20 cellular contexts compared by ENCODE assay signal in genomic region chr3:39294446-39295183, GRCh38. TPM values are rescaled to one million over a fixed set of nuclear protein-coding genes. Genes with fewer than 3 reads are reported as not detected.
DNase-seq lines count a peak whose midpoint lies in the region; ATAC-seq and TF ChIP-seq lines count a peak whose summit lies in the region.
"Had no signal": no experiment of that assay in that cellular context is flagged by ENCODE, and none has a peak within 500 bp of the region (broad histone marks: within the 10 kb centered on the region; RNA-seq: fewer than 3 reads in every experiment).

No MANE protein-coding gene starts in this region.

- H3K27ac Mint-ChIP-seq in activated naive CD4-positive, alpha-beta T cell treated with anti-CD3 and anti-CD28 coated beads for 36 hours = no peak overlapping the region
- peak overlapping the region; percentile 90 for H3K27ac Mint-ChIP-seq in activated naive CD4-positive, alpha-beta T cell treated with anti-CD3 and anti-CD28 coated beads, Interleukin-2, amount 50 U/mL, for 24 hours
- H3K27ac Mint-ChIP-seq: activated B cell treated with CpG ODN at 0.5 μM for 24 hours, memory B cell had no signal

- no peaks in the 10 kb centered on the region for H3K27me3 Mint-ChIP-seq in activated naive CD4-positive, alpha-beta T cell treated with anti-CD3 and anti-CD28 coated beads for 36 hours (ENCODE audit: low read depth)
- no peaks in the 10 kb centered on the region for H3K27me3 Mint-ChIP-seq in activated naive CD4-positive, alpha-beta T cell treated with anti-CD3 and anti-CD28 coated beads, Interleukin-2, amount 50 U/mL, for 24 hours

- WGBS in thymus = 33% methylated on average over 10 of the region's 10 CpGs
- 76% methylated on average over 10 of the region's 10 CpGs for WGBS in suprapubic skin

- intact Hi-C loops in activated naive CD4-positive, alpha-beta T cell treated with anti-CD3 and anti-CD28 coated beads for 36 hours (cut with micrococcal nuclease) = loop anchor here (1.0 kb wide), 1 partner anchor 112 kb away; the partner anchor contains the start of gene RPSA

- peak overlapping the region; percentile 61 for H3K27ac ChIP-seq in thymus (ENCODE audit: low read depth)
- H3K27ac ChIP-seq in suprapubic skin = no peak overlapping the region
- H3K27ac ChIP-seq: dorsolateral prefrontal cortex, gastroesophageal sphincter, tibial nerve had no signal

- peaks cover 3% of the 10 kb centered on the region for H3K36me3 Mint-ChIP-seq in activated naive CD4-positive, alpha-beta T cell treated with anti-CD3 and anti-CD28 coated beads for 36 hours (ENCODE audit: low read depth)
- H3K36me3 Mint-ChIP-seq in activated naive CD4-positive, alpha-beta T cell treated with anti-CD3 and anti-CD28 coated beads, Interleukin-2, amount 50 U/mL, for 24 hours = no peaks in the 10 kb centered on the region

- no peaks in the 10 kb centered on the region for H3K27me3 ChIP-seq in thymus (ENCODE audit: control insufficient read depth, insufficient read depth)
- no peaks in the 10 kb centered on the region for H3K27me3 ChIP-seq in suprapubic skin
- H3K27me3 ChIP-seq: dorsolateral prefrontal cortex, gastroesophageal sphincter, tibial nerve had no signal

- no peak for TF ChIP-seq EP300 in suprapubic skin (IDR thresholded peaks at IDR 0.05)

- peak; percentile 2 for ATAC-seq in HG02571 (IDR thresholded peaks at IDR 0.05; ENCODE audit: unreplicated experiment)
- ATAC-seq: gastroesophageal sphincter, Right ventricle myocardium inferior had no signal

- H3K4me3 Mint-ChIP-seq in activated naive CD4-positive, alpha-beta T cell treated with anti-CD3 and anti-CD28 coated beads for 36 hours = no peak overlapping the region
- H3K4me3 Mint-ChIP-seq in activated naive CD4-positive, alpha-beta T cell treated with anti-CD3 and anti-CD28 coated beads, Interleukin-2, amount 50 U/mL, for 24 hours = no peak overlapping the region
- H3K4me3 Mint-ChIP-seq: activated B cell treated with CpG ODN at 0.5 μM for 24 hours, memory B cell, naive B cell had no signal

- H3K36me3 ChIP-seq in thymus (ENCODE audit: control insufficient read depth, insufficient read depth) (no peaks in the 10 kb centered on the region), suprapubic skin (no peaks in the 10 kb centered on the region)
- H3K36me3 ChIP-seq: gastroesophageal sphincter, tibial nerve had no signal

- CTCF ChIA-PET in activated naive CD4-positive, alpha-beta T cell treated with anti-CD3 and anti-CD28 coated beads for 36 hours (lab: Charles Lee) = interaction anchor here (0.7 to 9.2 kb wide), 4 partner anchors 52 to 106 kb away, joined by 3 to 359 read pairs (median 44); partner anchors contain the start of gene XIRP1

- H3K9me3 ChIP-seq in thymus (ENCODE audit: control insufficient read depth) = peaks cover 3% of the 10 kb centered on the region
- H3K9me3 ChIP-seq in suprapubic skin = peaks cover 13% of the 10 kb centered on the region

- no peak for TF ChIP-seq CTCF in suprapubic skin (IDR thresholded peaks at IDR 0.05)

- peaks cover 12% of the 10 kb centered on the region for H3K9me3 Mint-ChIP-seq in activated naive CD4-positive, alpha-beta T cell treated with anti-CD3 and anti-CD28 coated beads for 36 hours
- H3K9me3 Mint-ChIP-seq in activated naive CD4-positive, alpha-beta T cell treated with anti-CD3 and anti-CD28 coated beads, Interleukin-2, amount 50 U/mL, for 24 hours = peaks cover 9% of the 10 kb centered on the region

- TF ChIP-seq POLR2A in suprapubic skin (IDR thresholded peaks at IDR 0.05) = no peak

- H3K4me3 ChIP-seq in thymus (ENCODE audit: low read length) (no peak overlapping the region), suprapubic skin (no peak overlapping the region)
- H3K4me3 ChIP-seq: dorsolateral prefrontal cortex, gastroesophageal sphincter, tibial nerve had no signal

- H3K4me1 ChIP-seq in thymus (ENCODE audit: control insufficient read depth, insufficient read depth, low read length) (peaks cover 25% of the 10 kb centered on the region), suprapubic skin (no peaks in the 10 kb centered on the region)
- H3K4me1 ChIP-seq: gastroesophageal sphincter had no signal

- H3K4me1 Mint-ChIP-seq in activated naive CD4-positive, alpha-beta T cell treated with anti-CD3 and anti-CD28 coated beads for 36 hours (ENCODE audit: low read depth) = peaks cover 19% of the 10 kb centered on the region
- H3K4me1 Mint-ChIP-seq in activated naive CD4-positive, alpha-beta T cell treated with anti-CD3 and anti-CD28 coated beads, Interleukin-2, amount 50 U/mL, for 24 hours = peaks cover 30% of the 10 kb centered on the region

- peak; percentile 19 for DNase-seq in activated naive CD4-positive, alpha-beta T cell treated with anti-CD3 and anti-CD28 coated beads for 36 hours
- DNase-seq in activated naive CD4-positive, alpha-beta T cell treated with Interleukin-2 at 50 U/mL for 16 hours = no peak
- DNase-seq in suprapubic skin (ENCODE audit: low spot score in 2 of 2) = no peak
- no peak for DNase-seq in NCI-H1436 (lab: John Stamatoyannopoulos, UW)
- no peak for DNase-seq in nucleus accumbens (lab: John Stamatoyannopoulos, UW)
- DNase-seq: ACHN, activated B cell treated with CpG ODN at 0.5 μM for 24 hours, dorsolateral prefrontal cortex, kidney glomerular epithelial cell, naive B cell, NCI-H526 had no signal

RNA-seq across cellular contexts. Expression of gene CX3CR1, which starts 14.8 kb away (rescaled TPM):
- total RNA-seq in activated naive CD4-positive, alpha-beta T cell treated with anti-CD3 and anti-CD28 coated beads for 36 hours = not detected
- polyA plus RNA-seq in thymus = 0.55 TPM
- 1 to 10 TPM in 2 of 4 donors, under 1 TPM in 2; 0.60 to 1.4 (median 1.1) TPM for total RNA-seq in suprapubic skin
- total RNA-seq: pulmonary artery endothelial cell had no signal

RNA-seq across cellular contexts. Expression of gene CCR8, which starts 34.9 kb away (rescaled TPM):
- not detected for total RNA-seq in activated naive CD4-positive, alpha-beta T cell treated with anti-CD3 and anti-CD28 coated beads for 36 hours
- polyA plus RNA-seq in thymus = 2.1 TPM
- not detected for total RNA-seq in suprapubic skin
- total RNA-seq: activated B cell treated with CpG ODN at 0.5 μM for 24 hours, cardiac septum, gastroesophageal sphincter, pulmonary artery endothelial cell, Right ventricle myocardium inferior, tibial nerve had no signal
